8 cellular contexts compared by ENCODE assay signal in the genomic region with DNA sequence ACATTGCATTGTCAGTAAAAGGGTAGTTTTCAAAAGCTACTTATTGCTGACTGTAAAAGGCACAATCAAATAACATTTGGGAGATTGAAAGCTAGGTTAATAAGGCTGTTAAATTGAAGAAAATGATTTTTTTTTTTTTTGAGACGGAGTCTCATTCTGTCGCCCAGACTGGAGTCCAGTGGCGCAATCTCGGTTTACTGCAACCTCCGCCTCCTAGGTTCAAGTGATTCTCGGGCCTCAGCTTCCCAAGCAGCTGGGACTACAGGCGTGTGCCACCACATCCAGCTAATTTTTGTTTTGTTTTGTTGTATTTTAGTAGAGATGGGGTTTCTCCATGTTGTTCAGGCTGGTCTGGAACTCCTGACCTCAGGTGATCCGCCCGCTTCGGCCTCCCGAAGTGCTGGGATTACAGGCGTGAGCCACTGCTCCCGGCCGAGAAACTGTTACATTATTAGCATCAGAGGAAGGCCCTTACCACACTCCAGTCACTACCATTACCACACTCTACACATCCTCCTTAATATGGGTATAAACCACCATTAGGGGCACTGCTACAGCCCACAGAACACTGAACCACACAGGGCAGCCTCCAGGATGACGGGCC. TPM values are rescaled to one million over a fixed set of nuclear protein-coding genes. Genes with fewer than 3 reads are reported as not detected.
DNase-seq lines count a peak whose midpoint lies in the region; TF ChIP-seq lines count a peak whose summit lies in the region.

No MANE protein-coding gene starts in this region.

- H3K36me3 ChIP-seq in HUES6 (ENCODE audit: control insufficient read depth, insufficient read depth, low read length) (peaks cover 35% of the 10 kb centered on the region), adrenal gland (replicated peaks in 1 of 2) (peaks cover 0 to 17% of the 10 kb centered on the region in 2 donors), subcutaneous abdominal adipose tissue (ENCODE audit: control insufficient read depth in 5 of 5, insufficient read depth in 5 of 5, low read length in 5 of 5) (peaks cover 3 to 8% (median 7%) of the 10 kb centered on the region in 5 donors)

- peaks cover 0 to 8% (median 3%) of the 10 kb centered on the region in 3 donors for H3K27me3 Mint-ChIP-seq in CD14-positive monocyte (ENCODE audit: low read depth in 3 of 3)
- peaks cover 19 to 28% (median 22%) of the 10 kb centered on the region in 3 donors for H3K27me3 Mint-ChIP-seq in immature natural killer cell (ENCODE audit: low read depth in 3 of 3)

- DNase-seq in CD14-positive monocyte (ENCODE audit: low spot score) (no peak), GM20000 (ENCODE audit: low spot score) (peak; percentile 45), adrenal gland (peak in 2 of 7 donors; percentile 7 to 22), immature natural killer cell (no peak), NCI-H345 (lab: John Stamatoyannopoulos, UW) (no peak), erythroblast (lab: John Stamatoyannopoulos, UW) (no peak)

- no peaks in the 10 kb centered on the region for H3K9me3 Mint-ChIP-seq in CD14-positive monocyte
- no peaks in the 10 kb centered on the region for H3K9me3 Mint-ChIP-seq in immature natural killer cell

- H3K4me1 ChIP-seq in HUES6 (ENCODE audit: control insufficient read depth, insufficient read depth, low read length) (no peaks in the 10 kb centered on the region; the same call in 1 of the 2 replicates), adrenal gland (replicated peaks in 1 of 2) (peaks cover 5 to 28% of the 10 kb centered on the region in 2 donors), subcutaneous abdominal adipose tissue (ENCODE audit: control insufficient read depth in 5 of 5, insufficient read depth in 5 of 5, low read length in 5 of 5) (peaks cover 0 to 28% (median 16%) of the 10 kb centered on the region in 5 donors)

- no peaks in the 10 kb centered on the region for H3K27me3 ChIP-seq in HUES6 (ENCODE audit: control insufficient read depth, insufficient read depth, low read length)
- H3K27me3 ChIP-seq in adrenal gland = no peaks in the 10 kb centered on the region
- H3K27me3 ChIP-seq in subcutaneous abdominal adipose tissue (ENCODE audit: control insufficient read depth in 5 of 5, insufficient read depth in 4 of 5, low read length in 5 of 5) = no peaks in the 10 kb centered on the region

- TF ChIP-seq CTCF in CD14-positive monocyte (IDR thresholded peaks at IDR 0.05) (no peak), GM20000 (IDR thresholded peaks at IDR 0.05; ENCODE audit: extremely low read depth, missing control alignments) (no peak), adrenal gland (IDR thresholded peaks at IDR 0.05) (no peak)

- no peaks in the 10 kb centered on the region for H3K9me3 ChIP-seq in HUES6 (ENCODE audit: control insufficient read depth, insufficient read depth, low read depth, low read length)
- H3K9me3 ChIP-seq in adrenal gland (replicated peaks in 1 of 3) = no peaks in the 10 kb centered on the region
- no peaks in the 10 kb centered on the region for H3K9me3 ChIP-seq in subcutaneous abdominal adipose tissue (ENCODE audit: control insufficient read depth in 5 of 5, low read length in 5 of 5)

- peaks cover 8 to 17% of the 10 kb centered on the region in 2 donors for H3K36me3 Mint-ChIP-seq in CD14-positive monocyte
- peaks cover 0 to 1% (median 0%) of the 10 kb centered on the region in 3 donors for H3K36me3 Mint-ChIP-seq in immature natural killer cell

- H3K4me3 Mint-ChIP-seq in CD14-positive monocyte = peak overlapping the region; percentile 96 to 99
- peak overlapping the region; percentile 94 to 99 (median 97) for H3K4me3 Mint-ChIP-seq in immature natural killer cell

- H3K4me3 ChIP-seq in HUES6 (ENCODE audit: low read depth, low read length) = peak overlapping the region; percentile 94
- H3K4me3 ChIP-seq in adrenal gland = peak overlapping the region; percentile 51 to 82 (median 58)
- peak overlapping the region; percentile 80 to 91 (median 91) for H3K4me3 ChIP-seq in subcutaneous abdominal adipose tissue (ENCODE audit: low read depth in 1 of 5, low read length in 5 of 5)

- H3K27ac ChIP-seq in HUES6 (ENCODE audit: low read depth, low read length) (no peak overlapping the region; the same call in 1 of the 2 replicates), adrenal gland (peak overlapping the region in 4 of 5 donors; percentile 92 to 97 (median 95)), subcutaneous abdominal adipose tissue (ENCODE audit: low read depth, low read length) (peak overlapping the region; percentile 95)

- H3K4me1 Mint-ChIP-seq in CD14-positive monocyte = peaks cover 23% of the 10 kb centered on the region
- H3K4me1 Mint-ChIP-seq in immature natural killer cell = peaks cover 31% of the 10 kb centered on the region in 2 donors

- H3K9ac ChIP-seq in HUES6 (ENCODE audit: low read length) = peak overlapping the region; percentile 96
- peak overlapping the region in 4 of 5 donors; percentile 81 to 88 (median 84) for H3K9ac ChIP-seq in subcutaneous abdominal adipose tissue (ENCODE audit: low read length in 5 of 5)

- WGBS in adrenal gland, 4 donors = 28 to 42% (median 32%) methylated on average over 14 to 15 of the region's 15 CpGs

- intact Hi-C loops in CD14-positive monocyte (cut with micrococcal nuclease) = loop anchor here (10.0 kb wide), 2 partner anchors 112 to 312 kb away; a partner anchor contains a TSS
- intact Hi-C loops in adrenal gland (cut with DNase I) = loop anchor here in 1 of 2 donors (10.0 kb wide), 1 partner anchor 248 kb away; a partner anchor contains a TSS

- peak overlapping the region; percentile 95 to 100 (median 100) for H3K27ac Mint-ChIP-seq in CD14-positive monocyte
- H3K27ac Mint-ChIP-seq in immature natural killer cell = peak overlapping the region; percentile 98 to 100 (median 100)

- no peak for TF ChIP-seq POLR2A in adrenal gland (IDR thresholded peaks at IDR 0.05)
- TF ChIP-seq POLR2A in erythroblast (IDR thresholded peaks at IDR 0.05; ENCODE audit: low read length) = no peak

RNA-seq across cellular contexts. Expression of a gene that starts 1.0 kb away (rescaled TPM):
- 10 to 100 TPM; 27.4 to 32.4 TPM for polyA plus RNA-seq in CD14-positive monocyte
- total RNA-seq in adrenal gland = 100 to 1,000 TPM in 5 of 8 donors, 10 to 100 TPM in 3; 49.4 to 586 (median 110) TPM
- polyA plus RNA-seq in adrenal gland = 100 to 1,000 TPM in 1 of 3 donors, 10 to 100 TPM in 1, 1 to 10 TPM in 1; 10.0 to 821 (median 21.5) TPM
- 10 to 100 TPM in 2 of 3 donors, 1 to 10 TPM in 1; 8.2 to 17.1 (median 16.9) TPM for polyA plus RNA-seq in immature natural killer cell

RNA-seq across cellular contexts. Expression of a gene that starts 45.7 kb away (rescaled TPM):
- not detected for polyA plus RNA-seq in CD14-positive monocyte
- under 1 TPM in 4 of 8 donors, not detected in 4; 0.16 to 0.19 (median 0.17) TPM for total RNA-seq in adrenal gland
- polyA plus RNA-seq in adrenal gland = under 1 TPM; 0.07 to 0.22 (median 0.08) TPM
- not detected for polyA plus RNA-seq in immature natural killer cell
